In the genomic region with DNA sequence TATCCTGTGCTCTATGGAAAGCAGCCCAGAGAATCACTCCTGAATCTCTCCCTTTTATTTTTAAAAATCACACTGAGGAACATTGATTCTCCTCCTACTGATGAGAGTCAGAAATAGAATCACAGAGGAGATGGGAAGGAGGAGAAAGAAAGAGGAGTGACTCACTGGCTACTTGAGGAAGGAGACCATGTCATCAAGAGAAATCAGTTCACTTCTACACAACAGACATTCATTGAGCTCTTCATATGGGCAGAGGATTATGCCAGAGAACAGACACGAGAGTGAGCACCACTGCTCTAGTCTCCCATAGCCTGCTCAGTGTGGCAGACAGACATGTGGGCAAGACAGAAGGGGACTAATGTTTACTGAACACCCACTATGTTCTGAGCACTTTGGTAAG, we compare ENCODE assay signal across 24 cellular contexts. TPM values are rescaled to one million over a fixed set of nuclear protein-coding genes. Genes with fewer than 3 reads are reported as not detected.
A peak's percentile ranks its signal among the peaks of the same experiment; 100 is the strongest.
DNase-seq lines count a peak whose midpoint lies in the region; ATAC-seq and TF ChIP-seq lines count a peak whose summit lies in the region.
"Had no signal": no experiment of that assay in that cellular context is flagged by ENCODE, and none has a peak within 500 bp of the region (broad histone marks: within the 10 kb centered on the region; RNA-seq: fewer than 3 reads in every experiment).

No MANE protein-coding gene starts in this region.

- DNase-seq in EH (ENCODE audit: low read depth), result peak; percentile 67
- peak; percentile 54 for DNase-seq in fibroblast of mammary gland (ENCODE audit: low read depth)
- peak; percentile 88 for DNase-seq in osteoblast (ENCODE audit: insufficient read length, low spot score, missing footprints)
- DNase-seq in RPMI8226, result no peak
- DNase-seq in NCI-H345 treated with DMSO at 0.1 percent for 48 hours (lab: John Stamatoyannopoulos, UW; ENCODE audit: unreplicated experiment), result no peak
- DNase-seq: activated CD4-positive, alpha-beta memory T cell treated with anti-CD3 and anti-CD28 coated beads for 36 hours; activated naive CD4-positive, alpha-beta T cell; cerebellar nuclear complex; H7; left colon; mucosa of descending colon; NCI-H146; NCI-H2171; NCI-H774; SIG-M5; T-helper 17 cell; WERI-Rb-1 had no signal

- no peaks in the 10 kb centered on the region for H3K27me3 ChIP-seq in osteoblast (ENCODE audit: insufficient read depth, low read length)
- H3K27me3 ChIP-seq: neural progenitor cell had no signal

- H3K4me1 ChIP-seq in osteoblast (ENCODE audit: insufficient read depth, low read length), result peaks cover 21% of the 10 kb centered on the region
- H3K4me1 ChIP-seq: gastroesophageal sphincter had no signal

- H3K4me3 ChIP-seq in fibroblast of mammary gland (ENCODE audit: control insufficient read depth, low read depth, low read length), result no peak overlapping the region
- no peak overlapping the region for H3K4me3 ChIP-seq in osteoblast (ENCODE audit: insufficient read depth, low read length)
- H3K4me3 ChIP-seq: gastroesophageal sphincter, mucosa of descending colon, neural progenitor cell, thoracic aorta had no signal

- peak overlapping the region; percentile 26 for H3K4me2 ChIP-seq in osteoblast (ENCODE audit: insufficient read depth, low read length)
- H3K4me2 ChIP-seq: neural progenitor cell had no signal

- H3K9me3 ChIP-seq in osteoblast (ENCODE audit: low read depth, low read length), result peaks cover 6% of the 10 kb centered on the region
- H3K9me3 ChIP-seq: mucosa of descending colon had no signal

- peaks cover 5% of the 10 kb centered on the region for H3K36me3 ChIP-seq in osteoblast (ENCODE audit: insufficient read depth, low read length)
- H3K36me3 ChIP-seq: gastroesophageal sphincter, neural progenitor cell, thoracic aorta had no signal

- TF ChIP-seq CTCF in fibroblast of mammary gland (conservative IDR thresholded peaks at IDR 0.05; ENCODE audit: control insufficient read depth, insufficient read depth, low read depth, low read length) (no peak), osteoblast (IDR thresholded peaks at IDR 0.05; ENCODE audit: extremely low read depth, low read depth, low read length) (no peak)

- H3K79me2 ChIP-seq in osteoblast (ENCODE audit: insufficient read depth, low read length), result peaks cover 28% of the 10 kb centered on the region

- H2AFZ ChIP-seq in osteoblast (ENCODE audit: low read length), result peak overlapping the region; percentile 82
- H2AFZ ChIP-seq: neural progenitor cell had no signal

- no peaks in the 10 kb centered on the region for H4K20me1 ChIP-seq in osteoblast (ENCODE audit: insufficient read depth, low read length)

- ATAC-seq in SK-N-SH treated with all-trans-retinoic acid at 6 μM for 48 hours, result peak; percentile 40
- no peak for ATAC-seq in GM21576 (IDR thresholded peaks at IDR 0.05; ENCODE audit: unreplicated experiment)
- ATAC-seq in HG03571 (IDR thresholded peaks at IDR 0.05; ENCODE audit: unreplicated experiment), result no peak
- ATAC-seq: gastroesophageal sphincter, left colon, mucosa of descending colon, T-helper 17 cell had no signal

- peak overlapping the region; percentile 66 for H3K27ac ChIP-seq in osteoblast (ENCODE audit: low read depth, low read length)
- H3K27ac ChIP-seq: gastroesophageal sphincter, HL-60, neural progenitor cell, thoracic aorta, WERI-Rb-1 had no signal

TF ChIP-seq in SK-N-SH treated with all-trans-retinoic acid at 6 μM for 48 hours, 23 proteins besides CTCF, POLR2A, EP300 and RAD21:
- TF ChIP-seq, protein P1, sequence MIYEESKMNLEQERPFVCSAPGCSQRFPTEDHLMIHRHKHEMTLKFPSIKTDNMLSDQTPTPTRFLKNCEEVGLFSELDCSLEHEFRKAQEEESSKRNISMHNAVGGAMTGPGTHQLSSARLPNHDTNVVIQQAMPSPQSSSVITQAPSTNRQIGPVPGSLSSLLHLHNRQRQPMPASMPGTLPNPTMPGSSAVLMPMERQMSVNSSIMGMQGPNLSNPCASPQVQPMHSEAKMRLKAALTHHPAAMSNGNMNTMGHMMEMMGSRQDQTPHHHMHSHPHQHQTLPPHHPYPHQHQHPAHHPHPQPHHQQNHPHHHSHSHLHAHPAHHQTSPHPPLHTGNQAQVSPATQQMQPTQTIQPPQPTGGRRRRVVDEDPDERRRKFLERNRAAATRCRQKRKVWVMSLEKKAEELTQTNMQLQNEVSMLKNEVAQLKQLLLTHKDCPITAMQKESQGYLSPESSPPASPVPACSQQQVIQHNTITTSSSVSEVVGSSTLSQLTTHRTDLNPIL (CRISPR knock-in tag; IDR thresholded peaks at IDR 0.05; ENCODE audit: low read depth), result no peak

RNA-seq across cellular contexts. Expression of a gene that starts 44.2 kb away (rescaled TPM):
- 14.5 and 21.2 TPM in 2 replicates for total RNA-seq in osteoblast
- total RNA-seq: thoracic aorta had no signal

Comparison
In these comparisons a context has a peak if more than half of its experiments do, and no peak if none do; other contexts are left out.
1. DNase-seq: peak in EH (single experiment), fibroblast of mammary gland (single experiment) and osteoblast (single experiment); none in RPMI8226 (single experiment) and NCI-H345 treated with DMSO at 0.1 percent for 48 hours (single experiment).